ENCODE assay signal across 1 cellular context in the genomic region with DNA sequence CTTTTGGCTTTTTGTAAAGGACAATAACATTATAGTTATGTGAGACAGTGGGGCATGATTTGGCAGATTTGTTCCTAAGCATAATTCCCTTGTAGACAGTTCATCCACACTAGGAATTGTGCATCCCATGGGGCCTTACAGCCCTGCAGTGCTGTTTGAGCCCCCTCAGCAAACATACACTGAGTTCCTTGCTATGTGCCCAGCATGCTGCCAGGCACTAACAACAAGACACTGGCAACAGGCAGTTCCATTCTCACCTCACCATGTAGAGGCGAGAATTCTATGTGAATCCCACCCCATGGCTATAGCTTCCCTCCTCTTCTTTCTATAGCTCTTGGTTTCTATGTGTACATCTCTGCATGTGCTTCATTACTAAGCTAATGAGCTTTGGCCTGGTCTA.
TF ChIP-seq lines count a peak whose summit lies in the region.

No MANE protein-coding gene starts in this region.

TF ChIP-seq in WTC11, 78 proteins besides CTCF, POLR2A, EP300 and RAD21:
- TF ChIP-seq, protein P1, sequence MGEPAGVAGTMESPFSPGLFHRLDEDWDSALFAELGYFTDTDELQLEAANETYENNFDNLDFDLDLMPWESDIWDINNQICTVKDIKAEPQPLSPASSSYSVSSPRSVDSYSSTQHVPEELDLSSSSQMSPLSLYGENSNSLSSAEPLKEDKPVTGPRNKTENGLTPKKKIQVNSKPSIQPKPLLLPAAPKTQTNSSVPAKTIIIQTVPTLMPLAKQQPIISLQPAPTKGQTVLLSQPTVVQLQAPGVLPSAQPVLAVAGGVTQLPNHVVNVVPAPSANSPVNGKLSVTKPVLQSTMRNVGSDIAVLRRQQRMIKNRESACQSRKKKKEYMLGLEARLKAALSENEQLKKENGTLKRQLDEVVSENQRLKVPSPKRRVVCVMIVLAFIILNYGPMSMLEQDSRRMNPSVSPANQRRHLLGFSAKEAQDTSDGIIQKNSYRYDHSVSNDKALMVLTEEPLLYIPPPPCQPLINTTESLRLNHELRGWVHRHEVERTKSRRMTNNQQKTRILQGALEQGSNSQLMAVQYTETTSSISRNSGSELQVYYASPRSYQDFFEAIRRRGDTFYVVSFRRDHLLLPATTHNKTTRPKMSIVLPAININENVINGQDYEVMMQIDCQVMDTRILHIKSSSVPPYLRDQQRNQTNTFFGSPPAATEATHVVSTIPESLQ (CRISPR knock-in tag; IDR thresholded peaks at IDR 0.05), result no peak
- TF ChIP-seq JUN (CRISPR knock-in tag; IDR thresholded peaks at IDR 0.05) (no peak), ZNF263 (CRISPR knock-in tag; IDR thresholded peaks at IDR 0.05; ENCODE audit: low read depth) (no peak), PRRX2 (CRISPR knock-in tag; IDR thresholded peaks at IDR 0.05) (no peak)
